28 cellular contexts compared by ENCODE assay signal in genomic region chr1:6145351-6145750, GRCh38. TPM values are rescaled to one million over a fixed set of nuclear protein-coding genes. Genes with fewer than 3 reads are reported as not detected.
"Had no signal": no experiment of that assay in that cellular context is flagged by ENCODE, and none has a peak within 500 bp of the region (broad histone marks: within the 10 kb centered on the region; RNA-seq: fewer than 3 reads in every experiment).

No MANE protein-coding gene starts in this region.

- H3K4me3 Mint-ChIP-seq: activated CD4-positive, alpha-beta T cell treated with anti-CD3 and anti-CD28 coated beads, Interleukin-2, amount 10 ng/mL, durations not matched to agents 24 days and 14 days; activated CD8-positive, alpha-beta T cell treated with anti-CD3 and anti-CD28 coated beads, Interleukin-2, amount 10 ng/mL, durations not matched to agents 7 days and 5 days; activated naive CD4-positive, alpha-beta T cell treated with anti-CD3 and anti-CD28 coated beads, Interleukin-2, amount 50 U/mL, for 24 hours; activated naive CD8-positive, alpha-beta T cell treated with anti-CD3 and anti-CD28 coated beads, Interleukin-2, amount 10 ng/mL, durations not matched to agents 7 days and 5 days; activated T-cell treated with anti-CD3 and anti-CD28 coated beads, Interleukin-2, amount 50 U/mL, for 24 hours; T-helper 1 cell treated with Interleukin-12 subunit alpha and Interleukin-12 subunit beta and Interleukin-4 antibody, amounts not matched to agents 30 μg/mL and 1 μg/mL, for 36 hours; T-helper 2 cell treated with Interferon-gamma antibody and Interleukin-4, amounts not matched to agents 5 μg/mL and 100 μg/mL, for 36 hours had no signal

- H3K4me3 ChIP-seq: body of pancreas, breast epithelium, MG63, SJSA1 had no signal

- H3K27ac Mint-ChIP-seq: activated CD4-positive, alpha-beta T cell treated with anti-CD3 and anti-CD28 coated beads, Interleukin-2, amount 10 ng/mL, durations not matched to agents 24 days and 14 days; activated CD8-positive, alpha-beta T cell treated with anti-CD3 and anti-CD28 coated beads, Interleukin-2, amount 10 ng/mL, durations not matched to agents 7 days and 5 days; activated naive CD4-positive, alpha-beta T cell treated with anti-CD3 and anti-CD28 coated beads, Interleukin-2, amount 50 U/mL, for 24 hours; activated naive CD8-positive, alpha-beta T cell treated with anti-CD3 and anti-CD28 coated beads, Interleukin-2, amount 10 ng/mL, durations not matched to agents 7 days and 5 days; activated T-cell treated with anti-CD3 and anti-CD28 coated beads, Interleukin-2, amount 50 U/mL, for 24 hours; activated T-helper 2 cell treated with anti-CD3 and anti-CD28 coated beads, Interferon-gamma antibody, Interleukin-2, Interleukin-4, amounts not matched to agents 10 μg/mL and 5 μg/mL and 100 μg/mL, durations not matched to agents 14 hours and 24 hours and 36 hours; T-helper 1 cell treated with Interleukin-12 subunit alpha and Interleukin-12 subunit beta and Interleukin-4 antibody, amounts not matched to agents 30 μg/mL and 1 μg/mL, for 36 hours; T-helper 2 cell treated with Interferon-gamma antibody and Interleukin-4, amounts not matched to agents 5 μg/mL and 100 μg/mL, for 36 hours had no signal

- DNase-seq: activated CD4-positive, alpha-beta T cell treated with anti-CD3 and anti-CD28 coated beads, Interleukin-2, amount 10 ng/mL, durations not matched to agents 24 days and 14 days; activated CD4-positive, alpha-beta T cell treated with anti-CD3 and anti-CD28 coated beads, Interleukin-2, amount 50 U/mL, for 48 hours; activated CD8-positive, alpha-beta T cell treated with anti-CD3 and anti-CD28 coated beads, Interleukin-2, amount 10 ng/mL, durations not matched to agents 7 days and 5 days; activated gamma-delta T cell; activated naive CD4-positive, alpha-beta T cell treated with Interleukin-2 at 50 U/mL for 16 hours; activated naive CD8-positive, alpha-beta T cell treated with anti-CD3 and anti-CD28 coated beads, Interleukin-2, amount 10 ng/mL, durations not matched to agents 7 days and 5 days; activated T-cell treated with anti-CD3 and anti-CD28 coated beads, Interleukin-2, amount 50 U/mL, for 24 hours; body of pancreas; MG63; NCI-H1048; NCI-H1105 treated with DMSO at 0.1 percent for 48 hours; NCI-H1436; NCI-H1694; NCI-H2029; NCI-H2227 treated with DMSO at 0.1 percent for 48 hours; NCI-H446; SHP77 treated with DMSO at 0.1 percent for 48 hours had no signal

- H3K4me1 ChIP-seq: body of pancreas, breast epithelium, SJSA1 had no signal

- FAIRE-seq: astrocyte, TTC549 had no signal

- H3K36me3 Mint-ChIP-seq: activated naive CD4-positive, alpha-beta T cell treated with anti-CD3 and anti-CD28 coated beads, Interleukin-2, amount 50 U/mL, for 24 hours; activated naive CD8-positive, alpha-beta T cell treated with anti-CD3 and anti-CD28 coated beads, Interleukin-2, amount 10 ng/mL, durations not matched to agents 7 days and 5 days had no signal

- H3K9me3 ChIP-seq: body of pancreas, breast epithelium, MG63, SJSA1, SK-N-SH had no signal

- H3K27ac ChIP-seq: body of pancreas, breast epithelium, SJSA1 had no signal

- ATAC-seq: activated CD8-positive, alpha-beta T cell treated with anti-CD3 and anti-CD28 coated beads, Interleukin-2, amount 10 ng/mL, durations not matched to agents 7 days and 5 days; body of pancreas; Panc1 had no signal

- H3K9me3 Mint-ChIP-seq: activated CD4-positive, alpha-beta T cell treated with anti-CD3 and anti-CD28 coated beads, Interleukin-2, amount 10 ng/mL, durations not matched to agents 24 days and 14 days; activated naive CD4-positive, alpha-beta T cell treated with anti-CD3 and anti-CD28 coated beads, Interleukin-2, amount 50 U/mL, for 24 hours; activated naive CD8-positive, alpha-beta T cell treated with anti-CD3 and anti-CD28 coated beads, Interleukin-2, amount 10 ng/mL, durations not matched to agents 7 days and 5 days; activated T-cell treated with anti-CD3 and anti-CD28 coated beads, Interleukin-2, amount 50 U/mL, for 24 hours; activated T-helper 2 cell treated with anti-CD3 and anti-CD28 coated beads, Interferon-gamma antibody, Interleukin-2, Interleukin-4, amounts not matched to agents 10 μg/mL and 5 μg/mL and 100 μg/mL, durations not matched to agents 14 hours and 24 hours and 36 hours; T-helper 1 cell treated with Interleukin-12 subunit alpha and Interleukin-12 subunit beta and Interleukin-4 antibody, amounts not matched to agents 30 μg/mL and 1 μg/mL, for 36 hours; T-helper 2 cell treated with Interferon-gamma antibody and Interleukin-4, amounts not matched to agents 5 μg/mL and 100 μg/mL, for 36 hours had no signal

- H3K36me3 ChIP-seq: breast epithelium, MG63, SJSA1 had no signal

RNA-seq across cellular contexts. Expression of gene CHD5, which starts 34.8 kb away (rescaled TPM):
- total RNA-seq: RPMI7951 had no signal
